ENCODE assay signal across 2 cellular contexts in the genomic region with DNA sequence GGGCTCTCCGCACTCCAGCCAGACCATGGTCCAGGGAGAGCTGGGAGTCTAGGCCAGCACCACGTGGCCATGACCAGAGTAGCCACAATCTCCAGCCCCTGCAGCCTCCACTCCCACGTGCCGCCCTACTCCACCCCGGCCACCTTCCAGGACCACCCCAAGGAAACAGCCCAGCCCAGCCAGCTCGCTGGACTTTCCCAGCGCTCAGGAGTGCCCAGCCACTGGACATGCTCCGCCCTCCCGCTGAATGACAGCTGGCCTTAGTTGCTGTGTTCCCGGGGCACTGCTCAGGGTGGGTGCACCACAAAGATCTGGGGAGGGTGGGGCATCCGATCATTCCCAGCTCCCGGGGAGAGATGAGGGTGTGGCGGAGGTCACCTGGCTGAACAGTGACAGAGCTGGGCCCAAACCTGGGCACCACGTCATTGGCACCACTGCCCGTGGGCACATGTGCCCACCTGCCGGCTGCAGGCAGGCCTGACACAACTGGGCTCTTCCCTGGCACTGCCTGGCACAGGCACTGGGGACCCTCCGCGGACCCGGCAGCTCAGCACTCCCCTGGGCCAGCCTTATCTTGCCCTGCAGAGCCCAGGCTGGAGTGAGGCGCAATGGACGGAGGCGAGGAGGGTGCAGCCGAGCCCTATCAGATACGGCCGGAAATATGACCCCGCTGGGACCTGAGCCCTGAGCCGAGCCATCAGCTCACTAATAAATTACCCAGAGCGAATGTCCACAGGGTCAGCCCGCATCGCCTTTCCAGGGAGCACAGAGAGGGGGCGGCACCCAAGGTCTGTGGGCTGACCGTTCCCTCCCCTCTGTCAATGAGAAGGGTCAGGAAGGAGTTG.
TF ChIP-seq lines count a peak whose summit lies in the region.

No MANE protein-coding gene starts in this region.

TF ChIP-seq in HEK293, 187 proteins besides CTCF, POLR2A, EP300 and RAD21:
- TF ChIP-seq, protein P1, sequence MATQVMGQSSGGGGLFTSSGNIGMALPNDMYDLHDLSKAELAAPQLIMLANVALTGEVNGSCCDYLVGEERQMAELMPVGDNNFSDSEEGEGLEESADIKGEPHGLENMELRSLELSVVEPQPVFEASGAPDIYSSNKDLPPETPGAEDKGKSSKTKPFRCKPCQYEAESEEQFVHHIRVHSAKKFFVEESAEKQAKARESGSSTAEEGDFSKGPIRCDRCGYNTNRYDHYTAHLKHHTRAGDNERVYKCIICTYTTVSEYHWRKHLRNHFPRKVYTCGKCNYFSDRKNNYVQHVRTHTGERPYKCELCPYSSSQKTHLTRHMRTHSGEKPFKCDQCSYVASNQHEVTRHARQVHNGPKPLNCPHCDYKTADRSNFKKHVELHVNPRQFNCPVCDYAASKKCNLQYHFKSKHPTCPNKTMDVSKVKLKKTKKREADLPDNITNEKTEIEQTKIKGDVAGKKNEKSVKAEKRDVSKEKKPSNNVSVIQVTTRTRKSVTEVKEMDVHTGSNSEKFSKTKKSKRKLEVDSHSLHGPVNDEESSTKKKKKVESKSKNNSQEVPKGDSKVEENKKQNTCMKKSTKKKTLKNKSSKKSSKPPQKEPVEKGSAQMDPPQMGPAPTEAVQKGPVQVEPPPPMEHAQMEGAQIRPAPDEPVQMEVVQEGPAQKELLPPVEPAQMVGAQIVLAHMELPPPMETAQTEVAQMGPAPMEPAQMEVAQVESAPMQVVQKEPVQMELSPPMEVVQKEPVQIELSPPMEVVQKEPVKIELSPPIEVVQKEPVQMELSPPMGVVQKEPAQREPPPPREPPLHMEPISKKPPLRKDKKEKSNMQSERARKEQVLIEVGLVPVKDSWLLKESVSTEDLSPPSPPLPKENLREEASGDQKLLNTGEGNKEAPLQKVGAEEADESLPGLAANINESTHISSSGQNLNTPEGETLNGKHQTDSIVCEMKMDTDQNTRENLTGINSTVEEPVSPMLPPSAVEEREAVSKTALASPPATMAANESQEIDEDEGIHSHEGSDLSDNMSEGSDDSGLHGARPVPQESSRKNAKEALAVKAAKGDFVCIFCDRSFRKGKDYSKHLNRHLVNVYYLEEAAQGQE (tag by site-specific recombination; IDR thresholded peaks at IDR 0.05): no peak
- TF ChIP-seq, protein P2, sequence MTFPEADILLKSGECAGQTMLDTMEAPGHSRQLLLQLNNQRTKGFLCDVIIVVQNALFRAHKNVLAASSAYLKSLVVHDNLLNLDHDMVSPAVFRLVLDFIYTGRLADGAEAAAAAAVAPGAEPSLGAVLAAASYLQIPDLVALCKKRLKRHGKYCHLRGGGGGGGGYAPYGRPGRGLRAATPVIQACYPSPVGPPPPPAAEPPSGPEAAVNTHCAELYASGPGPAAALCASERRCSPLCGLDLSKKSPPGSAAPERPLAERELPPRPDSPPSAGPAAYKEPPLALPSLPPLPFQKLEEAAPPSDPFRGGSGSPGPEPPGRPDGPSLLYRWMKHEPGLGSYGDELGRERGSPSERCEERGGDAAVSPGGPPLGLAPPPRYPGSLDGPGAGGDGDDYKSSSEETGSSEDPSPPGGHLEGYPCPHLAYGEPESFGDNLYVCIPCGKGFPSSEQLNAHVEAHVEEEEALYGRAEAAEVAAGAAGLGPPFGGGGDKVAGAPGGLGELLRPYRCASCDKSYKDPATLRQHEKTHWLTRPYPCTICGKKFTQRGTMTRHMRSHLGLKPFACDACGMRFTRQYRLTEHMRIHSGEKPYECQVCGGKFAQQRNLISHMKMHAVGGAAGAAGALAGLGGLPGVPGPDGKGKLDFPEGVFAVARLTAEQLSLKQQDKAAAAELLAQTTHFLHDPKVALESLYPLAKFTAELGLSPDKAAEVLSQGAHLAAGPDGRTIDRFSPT (tag by site-specific recombination; IDR thresholded peaks at IDR 0.05): peak; percentile 58; the same call in 1 of the 2 replicates
TF ChIP-seq in HEK293: peak in this region for 1.

TF ChIP-seq in K562, 482 proteins besides CTCF, POLR2A, EP300 and RAD21 (continues in another document):
- TF ChIP-seq, protein P3, sequence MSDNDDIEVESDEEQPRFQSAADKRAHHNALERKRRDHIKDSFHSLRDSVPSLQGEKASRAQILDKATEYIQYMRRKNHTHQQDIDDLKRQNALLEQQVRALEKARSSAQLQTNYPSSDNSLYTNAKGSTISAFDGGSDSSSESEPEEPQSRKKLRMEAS (CRISPR knock-in tag; IDR thresholded peaks at IDR 0.05): peak; percentile 35; the same call in 1 of the 2 replicates
- TF ChIP-seq, protein P4, sequence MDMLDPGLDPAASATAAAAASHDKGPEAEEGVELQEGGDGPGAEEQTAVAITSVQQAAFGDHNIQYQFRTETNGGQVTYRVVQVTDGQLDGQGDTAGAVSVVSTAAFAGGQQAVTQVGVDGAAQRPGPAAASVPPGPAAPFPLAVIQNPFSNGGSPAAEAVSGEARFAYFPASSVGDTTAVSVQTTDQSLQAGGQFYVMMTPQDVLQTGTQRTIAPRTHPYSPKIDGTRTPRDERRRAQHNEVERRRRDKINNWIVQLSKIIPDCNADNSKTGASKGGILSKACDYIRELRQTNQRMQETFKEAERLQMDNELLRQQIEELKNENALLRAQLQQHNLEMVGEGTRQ (CRISPR knock-in tag; IDR thresholded peaks at IDR 0.05): peak; percentile 28; the same call in 1 of the 2 replicates
- TF ChIP-seq RCOR1 (IDR thresholded peaks at IDR 0.05; ENCODE audit: borderline replicate concordance in 1 of 2, low read depth in 2 of 2, low read length in 2 of 2) (0 out of 4 replicates have a peak, but pooled peaks of 1 of the 2 experiments have one; percentile 45), JUND (IDR thresholded peaks at IDR 0.05; ENCODE audit: borderline replicate concordance, low read depth, low read length) (0 out of 2 replicates have a peak, but pooled peaks have one; percentile 8), JUND (tag; IDR thresholded peaks at IDR 0.05; ENCODE audit: borderline replicate concordance, low read depth, low read length) (no peak), CBFA2T3 (IDR thresholded peaks at IDR 0.05) (peak; percentile 53), ZNF584 (CRISPR knock-in tag; IDR thresholded peaks at IDR 0.05; ENCODE audit: low read depth) (no peak), ZNF780A (CRISPR knock-in tag; IDR thresholded peaks at IDR 0.05) (no peak), JUNB (CRISPR knock-in tag; conservative IDR thresholded peaks at IDR 0.05) (no peak), ZFX (CRISPR knock-in tag; IDR thresholded peaks at IDR 0.05) (0 out of 2 replicates have a peak, but pooled peaks have one; percentile 15), MAFK (IDR thresholded peaks at IDR 0.05; ENCODE audit: low read length) (no peak), FOSL1 (tag; conservative IDR thresholded peaks at IDR 0.05) (no peak), NR1H2 (CRISPR knock-in tag; IDR thresholded peaks at IDR 0.05) (no peak), HMGN3 (IDR thresholded peaks at IDR 0.05; ENCODE audit: borderline replicate concordance, extremely low read depth, insufficient read length, low read depth, low read length) (no peak), ZNF212 (CRISPR knock-in tag; IDR thresholded peaks at IDR 0.05) (no peak), GATA2 (CRISPR knock-in tag; IDR thresholded peaks at IDR 0.05) (peak; percentile 66), MEIS2 (IDR thresholded peaks at IDR 0.05; ENCODE audit: partially characterized antibody) (peak; percentile 93), ARID1B (IDR thresholded peaks at IDR 0.05) (peak; percentile 58), ATF1 (CRISPR knock-in tag; IDR thresholded peaks at IDR 0.05) (no peak), ATF1 (tag; IDR thresholded peaks at IDR 0.05) (peak; percentile 18; the same call in 1 of the 2 replicates), KAT7 (CRISPR knock-in tag; IDR thresholded peaks at IDR 0.05; ENCODE audit: borderline replicate concordance) (no peak), NR2C1 (IDR thresholded peaks at IDR 0.05) (no peak), NR2C1 (tag; IDR thresholded peaks at IDR 0.05) (peak; percentile 45; the same call in 1 of the 2 replicates)
- TF ChIP-seq, protein P5, sequence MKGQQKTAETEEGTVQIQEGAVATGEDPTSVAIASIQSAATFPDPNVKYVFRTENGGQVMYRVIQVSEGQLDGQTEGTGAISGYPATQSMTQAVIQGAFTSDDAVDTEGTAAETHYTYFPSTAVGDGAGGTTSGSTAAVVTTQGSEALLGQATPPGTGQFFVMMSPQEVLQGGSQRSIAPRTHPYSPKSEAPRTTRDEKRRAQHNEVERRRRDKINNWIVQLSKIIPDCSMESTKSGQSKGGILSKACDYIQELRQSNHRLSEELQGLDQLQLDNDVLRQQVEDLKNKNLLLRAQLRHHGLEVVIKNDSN (CRISPR knock-in tag; IDR thresholded peaks at IDR 0.05): peak; percentile 58
- TF ChIP-seq, protein P6, sequence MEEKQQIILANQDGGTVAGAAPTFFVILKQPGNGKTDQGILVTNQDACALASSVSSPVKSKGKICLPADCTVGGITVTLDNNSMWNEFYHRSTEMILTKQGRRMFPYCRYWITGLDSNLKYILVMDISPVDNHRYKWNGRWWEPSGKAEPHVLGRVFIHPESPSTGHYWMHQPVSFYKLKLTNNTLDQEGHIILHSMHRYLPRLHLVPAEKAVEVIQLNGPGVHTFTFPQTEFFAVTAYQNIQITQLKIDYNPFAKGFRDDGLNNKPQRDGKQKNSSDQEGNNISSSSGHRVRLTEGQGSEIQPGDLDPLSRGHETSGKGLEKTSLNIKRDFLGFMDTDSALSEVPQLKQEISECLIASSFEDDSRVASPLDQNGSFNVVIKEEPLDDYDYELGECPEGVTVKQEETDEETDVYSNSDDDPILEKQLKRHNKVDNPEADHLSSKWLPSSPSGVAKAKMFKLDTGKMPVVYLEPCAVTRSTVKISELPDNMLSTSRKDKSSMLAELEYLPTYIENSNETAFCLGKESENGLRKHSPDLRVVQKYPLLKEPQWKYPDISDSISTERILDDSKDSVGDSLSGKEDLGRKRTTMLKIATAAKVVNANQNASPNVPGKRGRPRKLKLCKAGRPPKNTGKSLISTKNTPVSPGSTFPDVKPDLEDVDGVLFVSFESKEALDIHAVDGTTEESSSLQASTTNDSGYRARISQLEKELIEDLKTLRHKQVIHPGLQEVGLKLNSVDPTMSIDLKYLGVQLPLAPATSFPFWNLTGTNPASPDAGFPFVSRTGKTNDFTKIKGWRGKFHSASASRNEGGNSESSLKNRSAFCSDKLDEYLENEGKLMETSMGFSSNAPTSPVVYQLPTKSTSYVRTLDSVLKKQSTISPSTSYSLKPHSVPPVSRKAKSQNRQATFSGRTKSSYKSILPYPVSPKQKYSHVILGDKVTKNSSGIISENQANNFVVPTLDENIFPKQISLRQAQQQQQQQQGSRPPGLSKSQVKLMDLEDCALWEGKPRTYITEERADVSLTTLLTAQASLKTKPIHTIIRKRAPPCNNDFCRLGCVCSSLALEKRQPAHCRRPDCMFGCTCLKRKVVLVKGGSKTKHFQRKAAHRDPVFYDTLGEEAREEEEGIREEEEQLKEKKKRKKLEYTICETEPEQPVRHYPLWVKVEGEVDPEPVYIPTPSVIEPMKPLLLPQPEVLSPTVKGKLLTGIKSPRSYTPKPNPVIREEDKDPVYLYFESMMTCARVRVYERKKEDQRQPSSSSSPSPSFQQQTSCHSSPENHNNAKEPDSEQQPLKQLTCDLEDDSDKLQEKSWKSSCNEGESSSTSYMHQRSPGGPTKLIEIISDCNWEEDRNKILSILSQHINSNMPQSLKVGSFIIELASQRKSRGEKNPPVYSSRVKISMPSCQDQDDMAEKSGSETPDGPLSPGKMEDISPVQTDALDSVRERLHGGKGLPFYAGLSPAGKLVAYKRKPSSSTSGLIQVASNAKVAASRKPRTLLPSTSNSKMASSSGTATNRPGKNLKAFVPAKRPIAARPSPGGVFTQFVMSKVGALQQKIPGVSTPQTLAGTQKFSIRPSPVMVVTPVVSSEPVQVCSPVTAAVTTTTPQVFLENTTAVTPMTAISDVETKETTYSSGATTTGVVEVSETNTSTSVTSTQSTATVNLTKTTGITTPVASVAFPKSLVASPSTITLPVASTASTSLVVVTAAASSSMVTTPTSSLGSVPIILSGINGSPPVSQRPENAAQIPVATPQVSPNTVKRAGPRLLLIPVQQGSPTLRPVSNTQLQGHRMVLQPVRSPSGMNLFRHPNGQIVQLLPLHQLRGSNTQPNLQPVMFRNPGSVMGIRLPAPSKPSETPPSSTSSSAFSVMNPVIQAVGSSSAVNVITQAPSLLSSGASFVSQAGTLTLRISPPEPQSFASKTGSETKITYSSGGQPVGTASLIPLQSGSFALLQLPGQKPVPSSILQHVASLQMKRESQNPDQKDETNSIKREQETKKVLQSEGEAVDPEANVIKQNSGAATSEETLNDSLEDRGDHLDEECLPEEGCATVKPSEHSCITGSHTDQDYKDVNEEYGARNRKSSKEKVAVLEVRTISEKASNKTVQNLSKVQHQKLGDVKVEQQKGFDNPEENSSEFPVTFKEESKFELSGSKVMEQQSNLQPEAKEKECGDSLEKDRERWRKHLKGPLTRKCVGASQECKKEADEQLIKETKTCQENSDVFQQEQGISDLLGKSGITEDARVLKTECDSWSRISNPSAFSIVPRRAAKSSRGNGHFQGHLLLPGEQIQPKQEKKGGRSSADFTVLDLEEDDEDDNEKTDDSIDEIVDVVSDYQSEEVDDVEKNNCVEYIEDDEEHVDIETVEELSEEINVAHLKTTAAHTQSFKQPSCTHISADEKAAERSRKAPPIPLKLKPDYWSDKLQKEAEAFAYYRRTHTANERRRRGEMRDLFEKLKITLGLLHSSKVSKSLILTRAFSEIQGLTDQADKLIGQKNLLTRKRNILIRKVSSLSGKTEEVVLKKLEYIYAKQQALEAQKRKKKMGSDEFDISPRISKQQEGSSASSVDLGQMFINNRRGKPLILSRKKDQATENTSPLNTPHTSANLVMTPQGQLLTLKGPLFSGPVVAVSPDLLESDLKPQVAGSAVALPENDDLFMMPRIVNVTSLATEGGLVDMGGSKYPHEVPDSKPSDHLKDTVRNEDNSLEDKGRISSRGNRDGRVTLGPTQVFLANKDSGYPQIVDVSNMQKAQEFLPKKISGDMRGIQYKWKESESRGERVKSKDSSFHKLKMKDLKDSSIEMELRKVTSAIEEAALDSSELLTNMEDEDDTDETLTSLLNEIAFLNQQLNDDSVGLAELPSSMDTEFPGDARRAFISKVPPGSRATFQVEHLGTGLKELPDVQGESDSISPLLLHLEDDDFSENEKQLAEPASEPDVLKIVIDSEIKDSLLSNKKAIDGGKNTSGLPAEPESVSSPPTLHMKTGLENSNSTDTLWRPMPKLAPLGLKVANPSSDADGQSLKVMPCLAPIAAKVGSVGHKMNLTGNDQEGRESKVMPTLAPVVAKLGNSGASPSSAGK (IDR thresholded peaks at IDR 0.05): peak; percentile 56; the same call in 1 of the 2 replicates
- TF ChIP-seq, protein P7, sequence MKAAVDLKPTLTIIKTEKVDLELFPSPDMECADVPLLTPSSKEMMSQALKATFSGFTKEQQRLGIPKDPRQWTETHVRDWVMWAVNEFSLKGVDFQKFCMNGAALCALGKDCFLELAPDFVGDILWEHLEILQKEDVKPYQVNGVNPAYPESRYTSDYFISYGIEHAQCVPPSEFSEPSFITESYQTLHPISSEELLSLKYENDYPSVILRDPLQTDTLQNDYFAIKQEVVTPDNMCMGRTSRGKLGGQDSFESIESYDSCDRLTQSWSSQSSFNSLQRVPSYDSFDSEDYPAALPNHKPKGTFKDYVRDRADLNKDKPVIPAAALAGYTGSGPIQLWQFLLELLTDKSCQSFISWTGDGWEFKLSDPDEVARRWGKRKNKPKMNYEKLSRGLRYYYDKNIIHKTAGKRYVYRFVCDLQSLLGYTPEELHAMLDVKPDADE (conservative IDR thresholded peaks at IDR 0.05; ENCODE audit: control insufficient read depth, low read depth, low read length): no peak
- TF ChIP-seq, protein P8, sequence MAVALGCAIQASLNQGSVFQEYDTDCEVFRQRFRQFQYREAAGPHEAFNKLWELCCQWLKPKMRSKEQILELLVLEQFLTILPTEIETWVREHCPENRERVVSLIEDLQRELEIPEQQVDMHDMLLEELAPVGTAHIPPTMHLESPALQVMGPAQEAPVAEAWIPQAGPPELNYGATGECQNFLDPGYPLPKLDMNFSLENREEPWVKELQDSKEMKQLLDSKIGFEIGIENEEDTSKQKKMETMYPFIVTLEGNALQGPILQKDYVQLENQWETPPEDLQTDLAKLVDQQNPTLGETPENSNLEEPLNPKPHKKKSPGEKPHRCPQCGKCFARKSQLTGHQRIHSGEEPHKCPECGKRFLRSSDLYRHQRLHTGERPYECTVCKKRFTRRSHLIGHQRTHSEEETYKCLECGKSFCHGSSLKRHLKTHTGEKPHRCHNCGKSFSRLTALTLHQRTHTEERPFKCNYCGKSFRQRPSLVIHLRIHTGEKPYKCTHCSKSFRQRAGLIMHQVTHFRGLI (CRISPR knock-in tag; IDR thresholded peaks at IDR 0.05): no peak
